In genomic region chr16:4776141-4776705, GRCh38 we compare ENCODE assay signal across 1 cellular context.
TF ChIP-seq lines count a peak whose summit lies in the region.

No MANE protein-coding gene starts in this region.

TF ChIP-seq in HepG2, 621 proteins besides CTCF, POLR2A, EP300 and RAD21:
- TF ChIP-seq ZNF629 (CRISPR knock-in tag; conservative IDR thresholded peaks at IDR 0.05) (peak; percentile 73), TFE3 (CRISPR knock-in tag; IDR thresholded peaks at IDR 0.05) (no peak), ZMYM3 (CRISPR knock-in tag; IDR thresholded peaks at IDR 0.05) (0 out of 2 replicates have a peak, but pooled peaks have one; percentile 35), DPF2 (CRISPR knock-in tag; IDR thresholded peaks at IDR 0.05; ENCODE audit: borderline replicate concordance, low read depth) (no peak)
- TF ChIP-seq, protein P1, sequence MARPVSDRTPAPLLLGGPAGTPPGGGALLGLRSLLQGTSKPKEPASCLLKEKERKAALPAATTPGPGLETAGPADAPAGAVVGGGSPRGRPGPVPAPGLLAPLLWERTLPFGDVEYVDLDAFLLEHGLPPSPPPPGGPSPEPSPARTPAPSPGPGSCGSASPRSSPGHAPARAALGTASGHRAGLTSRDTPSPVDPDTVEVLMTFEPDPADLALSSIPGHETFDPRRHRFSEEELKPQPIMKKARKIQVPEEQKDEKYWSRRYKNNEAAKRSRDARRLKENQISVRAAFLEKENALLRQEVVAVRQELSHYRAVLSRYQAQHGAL (CRISPR knock-in tag; IDR thresholded peaks at IDR 0.05; ENCODE audit: not compliant biosample characterization) = no peak
TF ChIP-seq in HepG2: peak in this region for 2.
